1 cellular context compared by ENCODE assay signal in genomic region chr6:3336859-3337515, GRCh38.
A peak's percentile ranks its signal among the peaks of the same experiment; 100 is the strongest.
TF ChIP-seq lines count a peak whose summit lies in the region.

No MANE protein-coding gene starts in this region.

TF ChIP-seq in K562, 482 proteins besides CTCF, POLR2A, EP300 and RAD21:
- TF ChIP-seq ZNF263 (CRISPR knock-in tag; IDR thresholded peaks at IDR 0.05; ENCODE audit: borderline replicate concordance) (0 out of 2 replicates have a peak, but pooled peaks have one; percentile 44), HDAC1 (IDR thresholded peaks at IDR 0.05) (no peak)
